8 cellular contexts compared by ENCODE assay signal in the genomic region with DNA sequence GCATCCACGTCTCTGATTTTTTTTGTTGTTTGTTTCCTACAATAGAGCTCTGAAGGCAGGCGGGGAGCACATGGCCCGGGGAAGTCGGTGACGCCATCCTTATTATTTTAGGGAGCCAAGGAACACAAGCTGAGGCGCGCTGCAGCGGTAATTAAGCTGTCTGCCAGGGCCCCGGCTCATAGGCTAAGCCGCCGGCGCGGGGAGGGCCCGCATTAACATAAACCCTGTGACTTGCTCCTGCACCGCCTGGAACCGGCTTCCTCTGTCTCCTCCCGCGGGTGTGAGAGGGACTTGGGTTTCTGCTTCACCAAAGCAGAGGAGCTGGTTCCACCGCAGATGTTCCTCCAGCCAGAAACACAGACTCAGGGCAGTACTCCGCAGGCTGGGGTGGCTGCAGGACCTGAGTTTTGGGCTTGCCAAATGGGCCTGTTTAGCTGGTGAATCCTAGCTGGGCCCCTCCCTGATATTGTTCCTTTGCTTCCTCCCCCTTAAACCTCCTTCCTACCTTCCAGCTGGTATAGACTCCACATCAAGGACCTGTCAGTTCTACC. TPM values are rescaled to one million over a fixed set of nuclear protein-coding genes. Genes with fewer than 3 reads are reported as not detected.
DNase-seq lines count a peak whose midpoint lies in the region; ATAC-seq and TF ChIP-seq lines count a peak whose summit lies in the region.

No MANE protein-coding gene starts in this region.

- H3K4me3 ChIP-seq in stomach: peak overlapping the region in 3 of 4 donors; percentile 8 to 24 (median 8)

- H3K4me3 Mint-ChIP-seq in CD4-positive, alpha-beta T cell: peak overlapping the region; percentile 52
- H3K4me3 Mint-ChIP-seq in nephron: peak overlapping the region in 2 of 3 experiments; percentile 20 to 22

- H3K27ac ChIP-seq in CD4-positive, alpha-beta T cell (ENCODE audit: low read depth, low read length): no peak overlapping the region
- H3K27ac ChIP-seq in foreskin keratinocyte (peak overlapping the region; percentile 66), stomach (peak overlapping the region; percentile 70 to 85 (median 74))

- no peaks in the 10 kb centered on the region for H3K27me3 Mint-ChIP-seq in CD4-positive, alpha-beta T cell
- no peaks in the 10 kb centered on the region for H3K27me3 Mint-ChIP-seq in nephron (ENCODE audit: low read depth)

- WGBS in stomach, 5 donors: 5 to 11% (median 7%) methylated on average over 19 to 20 of the region's 20 CpGs

- CTCF ChIA-PET in CD4-positive, alpha-beta T cell (lab: Charles Lee): interaction anchor here (0.9 to 2.1 kb wide), 5 partner anchors 10 to 80 kb away, joined by 3 to 8 read pairs (median 3); no protein-coding TSS in a partner anchor

- peak overlapping the region; percentile 76 for H3K27ac Mint-ChIP-seq in CD4-positive, alpha-beta T cell
- H3K27ac Mint-ChIP-seq in nephron: peak overlapping the region; percentile 60 to 89 (median 86)

- H3K4me1 ChIP-seq in foreskin keratinocyte (peaks cover 8% of the 10 kb centered on the region), stomach (peaks cover 82 to 96% (median 86%) of the 10 kb centered on the region in 4 donors)

- TF ChIP-seq CTCF in CD4-positive, alpha-beta T cell (IDR thresholded peaks at IDR 0.05): no peak
- no peak for TF ChIP-seq CTCF in foreskin keratinocyte (conservative IDR thresholded peaks at IDR 0.05)
- TF ChIP-seq CTCF in nephron (IDR thresholded peaks at IDR 0.05; ENCODE audit: unreplicated experiment in 3 of 3): no peak
- TF ChIP-seq CTCF in stomach (IDR thresholded peaks at IDR 0.05): no peak

- peaks cover 100% of the 10 kb centered on the region for H3K4me1 Mint-ChIP-seq in CD4-positive, alpha-beta T cell (ENCODE audit: low read depth)
- H3K4me1 Mint-ChIP-seq in nephron: peaks cover 91% of the 10 kb centered on the region

- POLR2A ChIA-PET in CD4-positive, alpha-beta T cell (lab: Charles Lee): interaction anchor here (0.9 to 3.1 kb wide), 9 partner anchors 8 to 518 kb away, joined by 3 to 94 read pairs (median 4); a partner anchor contains a TSS

- H3K27me3 ChIP-seq in CD4-positive, alpha-beta T cell (ENCODE audit: control insufficient read depth, insufficient read depth, low read length): no peaks in the 10 kb centered on the region
- H3K27me3 ChIP-seq in foreskin keratinocyte (no peaks in the 10 kb centered on the region), stomach (no peaks in the 10 kb centered on the region)

- no peaks in the 10 kb centered on the region for H3K9me3 Mint-ChIP-seq in CD4-positive, alpha-beta T cell
- H3K9me3 Mint-ChIP-seq in nephron: no peaks in the 10 kb centered on the region

- no peak for TF ChIP-seq EP300 in stomach (IDR thresholded peaks at IDR 0.05)

- intact Hi-C loops in CD4-positive, alpha-beta T cell (cut with DNase I, micrococcal nuclease): no loop called here
- intact Hi-C loops in stomach (cut with DNase I; ENCODE audit: low total_unique reads): no loop called here

- TF ChIP-seq POLR2A in stomach (IDR thresholded peaks at IDR 0.05): no peak

- no peaks in the 10 kb centered on the region for H3K9me3 ChIP-seq in CD4-positive, alpha-beta T cell (ENCODE audit: control insufficient read depth, low read length)
- H3K9me3 ChIP-seq in stomach: no peaks in the 10 kb centered on the region

- peak; percentile 92 for ATAC-seq in CD4-positive, alpha-beta T cell (ENCODE audit: poor library complexity)
- ATAC-seq in GM21825 (IDR thresholded peaks at IDR 0.05; ENCODE audit: unreplicated experiment) (peak; percentile 41), foreskin keratinocyte (peak; percentile 98)

- peaks cover 19% of the 10 kb centered on the region for H3K36me3 Mint-ChIP-seq in CD4-positive, alpha-beta T cell (ENCODE audit: low read depth)
- peaks cover 24% of the 10 kb centered on the region for H3K36me3 Mint-ChIP-seq in nephron (ENCODE audit: low read depth)

- no peaks in the 10 kb centered on the region for H3K36me3 ChIP-seq in stomach

- peak; percentile 48 to 72 (median 58) for DNase-seq in CD4-positive, alpha-beta T cell
- DNase-seq in NCI-H82 (lab: John Stamatoyannopoulos, UW) (peak; percentile 99), foreskin keratinocyte (peak; percentile 88 to 92), stomach (peak; percentile 91), HCEC 1CT (no peak)
- DNase-seq in activated naive CD4-positive, alpha-beta T cell (lab: John Stamatoyannopoulos, UW): peak in 3 of 4 experiments; percentile 42 to 56 (median 50)

RNA-seq across cellular contexts. Expression of a gene that starts 25.3 kb away (rescaled TPM):
- total RNA-seq in CD4-positive, alpha-beta T cell: 10 to 100 TPM; 55.1 to 57.3 TPM
- total RNA-seq in foreskin keratinocyte (104 and 145 TPM in 2 replicates), stomach (100 to 1,000 TPM in 1 of 5 donors, 10 to 100 TPM in 4; 34.4 to 112 (median 65.2) TPM)
- polyA plus RNA-seq in foreskin keratinocyte (150 and 179 TPM in 2 replicates), stomach (10 to 100 TPM; 53.1 to 80.5 (median 72.2) TPM)

Comparison
In these comparisons a context has a peak if more than half of its experiments do, and no peak if none do; other contexts are left out.
1. ATAC-seq: peak in every context shown above with its lines; median percentile 98 in foreskin keratinocyte; 92 in CD4-positive, alpha-beta T cell; 41 in GM21825.